ENCODE assay signal across 1 cellular context in the genomic region with DNA sequence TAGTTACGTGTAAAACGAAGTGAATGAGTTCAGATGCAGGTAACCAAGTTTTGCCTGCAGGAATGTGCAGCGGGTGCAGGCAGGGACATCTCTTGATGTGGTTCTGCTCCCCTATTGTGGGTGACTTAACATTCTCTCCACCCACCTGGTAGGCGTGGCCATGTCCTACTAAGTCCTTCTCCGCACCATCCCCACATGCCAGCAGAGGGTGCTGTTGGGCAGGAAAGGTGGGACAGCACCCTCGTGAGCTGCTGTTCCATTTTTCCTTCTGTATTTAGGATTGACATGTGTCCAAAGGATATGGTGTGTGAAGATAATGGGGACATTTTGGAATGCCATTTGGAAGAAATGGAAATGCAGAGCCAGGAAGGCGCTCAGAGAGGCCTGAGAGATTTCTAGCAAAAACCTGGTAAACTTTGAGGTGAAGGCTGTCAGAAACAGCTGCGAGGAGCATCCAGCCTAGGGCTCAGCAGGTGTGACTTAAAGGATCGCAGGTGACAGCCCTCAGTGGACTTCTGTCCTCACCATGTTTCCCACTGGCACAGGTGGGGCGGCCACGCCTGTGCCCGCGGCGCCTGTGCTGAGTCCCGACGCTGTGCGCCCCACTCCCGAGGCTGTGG.
TF ChIP-seq lines count a peak whose summit lies in the region.

No MANE protein-coding gene starts in this region.

TF ChIP-seq in HepG2, 621 proteins besides CTCF, POLR2A, EP300 and RAD21 (continued from another document):
- TF ChIP-seq, protein P1, sequence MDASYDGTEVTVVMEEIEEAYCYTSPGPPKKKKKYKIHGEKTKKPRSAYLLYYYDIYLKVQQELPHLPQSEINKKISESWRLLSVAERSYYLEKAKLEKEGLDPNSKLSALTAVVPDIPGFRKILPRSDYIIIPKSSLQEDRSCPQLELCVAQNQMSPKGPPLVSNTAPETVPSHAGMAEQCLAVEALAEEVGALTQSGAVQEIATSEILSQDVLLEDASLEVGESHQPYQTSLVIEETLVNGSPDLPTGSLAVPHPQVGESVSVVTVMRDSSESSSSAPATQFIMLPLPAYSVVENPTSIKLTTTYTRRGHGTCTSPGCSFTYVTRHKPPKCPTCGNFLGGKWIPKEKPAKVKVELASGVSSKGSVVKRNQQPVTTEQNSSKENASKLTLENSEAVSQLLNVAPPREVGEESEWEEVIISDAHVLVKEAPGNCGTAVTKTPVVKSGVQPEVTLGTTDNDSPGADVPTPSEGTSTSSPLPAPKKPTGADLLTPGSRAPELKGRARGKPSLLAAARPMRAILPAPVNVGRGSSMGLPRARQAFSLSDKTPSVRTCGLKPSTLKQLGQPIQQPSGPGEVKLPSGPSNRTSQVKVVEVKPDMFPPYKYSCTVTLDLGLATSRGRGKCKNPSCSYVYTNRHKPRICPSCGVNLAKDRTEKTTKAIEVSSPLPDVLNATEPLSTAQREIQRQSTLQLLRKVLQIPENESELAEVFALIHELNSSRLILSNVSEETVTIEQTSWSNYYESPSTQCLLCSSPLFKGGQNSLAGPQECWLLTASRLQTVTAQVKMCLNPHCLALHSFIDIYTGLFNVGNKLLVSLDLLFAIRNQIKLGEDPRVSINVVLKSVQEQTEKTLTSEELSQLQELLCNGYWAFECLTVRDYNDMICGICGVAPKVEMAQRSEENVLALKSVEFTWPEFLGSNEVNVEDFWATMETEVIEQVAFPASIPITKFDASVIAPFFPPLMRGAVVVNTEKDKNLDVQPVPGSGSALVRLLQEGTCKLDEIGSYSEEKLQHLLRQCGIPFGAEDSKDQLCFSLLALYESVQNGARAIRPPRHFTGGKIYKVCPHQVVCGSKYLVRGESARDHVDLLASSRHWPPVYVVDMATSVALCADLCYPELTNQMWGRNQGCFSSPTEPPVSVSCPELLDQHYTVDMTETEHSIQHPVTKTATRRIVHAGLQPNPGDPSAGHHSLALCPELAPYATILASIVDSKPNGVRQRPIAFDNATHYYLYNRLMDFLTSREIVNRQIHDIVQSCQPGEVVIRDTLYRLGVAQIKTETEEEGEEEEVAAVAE (CRISPR knock-in tag; IDR thresholded peaks at IDR 0.05; ENCODE audit: borderline replicate concordance) = 0 out of 2 replicates have a peak, but pooled peaks have one; percentile 25
- TF ChIP-seq, protein P2, sequence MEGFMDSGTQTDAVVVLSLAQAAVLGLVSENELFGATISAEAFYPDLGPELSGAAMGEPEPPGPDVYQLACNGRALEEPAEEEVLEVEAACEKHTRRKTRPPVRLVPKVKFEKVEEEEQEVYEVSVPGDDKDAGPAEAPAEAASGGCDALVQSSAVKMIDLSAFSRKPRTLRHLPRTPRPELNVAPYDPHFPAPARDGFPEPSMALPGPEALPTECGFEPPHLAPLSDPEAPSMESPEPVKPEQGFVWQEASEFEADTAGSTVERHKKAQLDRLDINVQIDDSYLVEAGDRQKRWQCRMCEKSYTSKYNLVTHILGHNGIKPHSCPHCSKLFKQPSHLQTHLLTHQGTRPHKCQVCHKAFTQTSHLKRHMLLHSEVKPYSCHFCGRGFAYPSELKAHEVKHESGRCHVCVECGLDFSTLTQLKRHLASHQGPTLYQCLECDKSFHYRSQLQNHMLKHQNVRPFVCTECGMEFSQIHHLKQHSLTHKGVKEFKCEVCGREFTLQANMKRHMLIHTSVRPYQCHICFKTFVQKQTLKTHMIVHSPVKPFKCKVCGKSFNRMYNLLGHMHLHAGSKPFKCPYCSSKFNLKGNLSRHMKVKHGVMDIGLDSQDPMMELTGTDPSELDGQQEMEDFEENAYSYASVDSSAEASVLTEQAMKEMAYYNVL (CRISPR knock-in tag; IDR thresholded peaks at IDR 0.05; ENCODE audit: borderline replicate concordance) = no peak
- TF ChIP-seq NR2F6 (IDR thresholded peaks at IDR 0.05) (no peak), NR2F6 (CRISPR knock-in tag; IDR thresholded peaks at IDR 0.05) (peak; percentile 57), NR2C2 (CRISPR knock-in tag; IDR thresholded peaks at IDR 0.05; ENCODE audit: borderline replicate concordance) (0 out of 2 replicates have a peak, but pooled peaks have one; percentile 13), CCDC6 (CRISPR knock-in tag; IDR thresholded peaks at IDR 0.05) (0 out of 2 replicates have a peak, but pooled peaks have one; percentile 66), KAT8 (CRISPR knock-in tag; IDR thresholded peaks at IDR 0.05) (peak; percentile 36; the same call in 1 of the 2 replicates), YY1 (IDR thresholded peaks at IDR 0.05; ENCODE audit: insufficient read depth, insufficient replicate concordance, low read depth, low read length) (peak; percentile 39), ZNF331 (CRISPR knock-in tag; IDR thresholded peaks at IDR 0.05) (peak; percentile 75), PHB2 (IDR thresholded peaks at IDR 0.05; ENCODE audit: partially characterized antibody) (no peak), ZNF572 (CRISPR knock-in tag; IDR thresholded peaks at IDR 0.05) (no peak), KLF9 (CRISPR knock-in tag; IDR thresholded peaks at IDR 0.05; ENCODE audit: low read depth) (peak; percentile 67; the same call in 1 of the 2 replicates), ISL2 (CRISPR knock-in tag; IDR thresholded peaks at IDR 0.05) (0 out of 2 replicates have a peak, but pooled peaks have one; percentile 41), HNRNPH1 (optimal IDR thresholded peaks at IDR 0.05; ENCODE audit: low read depth, low read length) (no peak), RXRA (CRISPR knock-in tag; IDR thresholded peaks at IDR 0.05) (peak; percentile 58; the same call in 1 of the 2 replicates), ZNF230 (CRISPR knock-in tag; IDR thresholded peaks at IDR 0.05) (peak; percentile 52; the same call in 1 of the 2 replicates), NFYB (CRISPR knock-in tag; IDR thresholded peaks at IDR 0.05) (no peak), LCORL (IDR thresholded peaks at IDR 0.05) (no peak), LCORL (CRISPR knock-in tag; IDR thresholded peaks at IDR 0.05) (peak; percentile 55; the same call in 1 of the 2 replicates), SOX5 (CRISPR knock-in tag; IDR thresholded peaks at IDR 0.05; ENCODE audit: borderline replicate concordance) (peak; percentile 56; the same call in 1 of the 2 replicates), HNF4A (CRISPR knock-in tag; IDR thresholded peaks at IDR 0.05) (0 out of 2 replicates have a peak, but pooled peaks have one; percentile 15), FOXA3 (CRISPR knock-in tag; IDR thresholded peaks at IDR 0.05) (peak; percentile 66), IRF2 (CRISPR knock-in tag; IDR thresholded peaks at IDR 0.05) (peak; percentile 73), MED1 (CRISPR knock-in tag; IDR thresholded peaks at IDR 0.05) (peak; percentile 55), MYC (CRISPR knock-in tag; IDR thresholded peaks at IDR 0.05; ENCODE audit: borderline replicate concordance) (peak; percentile 64; the same call in 1 of the 2 replicates), MIER2 (CRISPR knock-in tag; IDR thresholded peaks at IDR 0.05) (peak; percentile 69; the same call in 1 of the 2 replicates), HMG20A (CRISPR knock-in tag; IDR thresholded peaks at IDR 0.05; ENCODE audit: borderline replicate concordance) (no peak; the same call in 1 of the 2 replicates), ZNF24 (IDR thresholded peaks at IDR 0.05) (0 out of 2 replicates have a peak, but pooled peaks have one; percentile 15), ZNF350 (CRISPR knock-in tag; IDR thresholded peaks at IDR 0.05; ENCODE audit: borderline replicate concordance, low read depth) (peak; percentile 37; the same call in 1 of the 2 replicates), KMT2B (CRISPR knock-in tag; IDR thresholded peaks at IDR 0.05) (0 out of 2 replicates have a peak, but pooled peaks have one; percentile 29), KDM4B (CRISPR knock-in tag; IDR thresholded peaks at IDR 0.05) (0 out of 2 replicates have a peak, but pooled peaks have one; percentile 31), MXI1 (IDR thresholded peaks at IDR 0.05; ENCODE audit: borderline replicate concordance, low read depth, low read length) (peak; percentile 81; the same call in 1 of the 3 replicates), ZNF274 (CRISPR knock-in tag; IDR thresholded peaks at IDR 0.05) (0 out of 2 replicates have a peak, but pooled peaks have one; percentile 25), PAX8 (CRISPR knock-in tag; IDR thresholded peaks at IDR 0.05; ENCODE audit: borderline replicate concordance) (peak; percentile 8; the same call in 1 of the 2 replicates), FOXK1 (CRISPR knock-in tag; IDR thresholded peaks at IDR 0.05; ENCODE audit: borderline replicate concordance, low read depth) (peak; percentile 46; the same call in 1 of the 2 replicates)
- TF ChIP-seq, protein P3, sequence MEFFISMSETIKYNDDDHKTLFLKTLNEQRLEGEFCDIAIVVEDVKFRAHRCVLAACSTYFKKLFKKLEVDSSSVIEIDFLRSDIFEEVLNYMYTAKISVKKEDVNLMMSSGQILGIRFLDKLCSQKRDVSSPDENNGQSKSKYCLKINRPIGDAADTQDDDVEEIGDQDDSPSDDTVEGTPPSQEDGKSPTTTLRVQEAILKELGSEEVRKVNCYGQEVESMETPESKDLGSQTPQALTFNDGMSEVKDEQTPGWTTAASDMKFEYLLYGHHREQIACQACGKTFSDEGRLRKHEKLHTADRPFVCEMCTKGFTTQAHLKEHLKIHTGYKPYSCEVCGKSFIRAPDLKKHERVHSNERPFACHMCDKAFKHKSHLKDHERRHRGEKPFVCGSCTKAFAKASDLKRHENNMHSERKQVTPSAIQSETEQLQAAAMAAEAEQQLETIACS (CRISPR knock-in tag; IDR thresholded peaks at IDR 0.05) = no peak
- TF ChIP-seq, protein P4, sequence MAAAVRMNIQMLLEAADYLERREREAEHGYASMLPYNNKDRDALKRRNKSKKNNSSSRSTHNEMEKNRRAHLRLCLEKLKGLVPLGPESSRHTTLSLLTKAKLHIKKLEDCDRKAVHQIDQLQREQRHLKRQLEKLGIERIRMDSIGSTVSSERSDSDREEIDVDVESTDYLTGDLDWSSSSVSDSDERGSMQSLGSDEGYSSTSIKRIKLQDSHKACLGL (CRISPR knock-in tag; IDR thresholded peaks at IDR 0.05) = peak; percentile 10; the same call in 1 of the 2 replicates
- TF ChIP-seq, protein P5, sequence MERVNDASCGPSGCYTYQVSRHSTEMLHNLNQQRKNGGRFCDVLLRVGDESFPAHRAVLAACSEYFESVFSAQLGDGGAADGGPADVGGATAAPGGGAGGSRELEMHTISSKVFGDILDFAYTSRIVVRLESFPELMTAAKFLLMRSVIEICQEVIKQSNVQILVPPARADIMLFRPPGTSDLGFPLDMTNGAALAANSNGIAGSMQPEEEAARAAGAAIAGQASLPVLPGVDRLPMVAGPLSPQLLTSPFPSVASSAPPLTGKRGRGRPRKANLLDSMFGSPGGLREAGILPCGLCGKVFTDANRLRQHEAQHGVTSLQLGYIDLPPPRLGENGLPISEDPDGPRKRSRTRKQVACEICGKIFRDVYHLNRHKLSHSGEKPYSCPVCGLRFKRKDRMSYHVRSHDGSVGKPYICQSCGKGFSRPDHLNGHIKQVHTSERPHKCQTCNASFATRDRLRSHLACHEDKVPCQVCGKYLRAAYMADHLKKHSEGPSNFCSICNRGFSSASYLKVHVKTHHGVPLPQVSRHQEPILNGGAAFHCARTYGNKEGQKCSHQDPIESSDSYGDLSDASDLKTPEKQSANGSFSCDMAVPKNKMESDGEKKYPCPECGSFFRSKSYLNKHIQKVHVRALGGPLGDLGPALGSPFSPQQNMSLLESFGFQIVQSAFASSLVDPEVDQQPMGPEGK (CRISPR knock-in tag; IDR thresholded peaks at IDR 0.05) = peak; percentile 39; the same call in 1 of the 2 replicates
- TF ChIP-seq, protein P6, sequence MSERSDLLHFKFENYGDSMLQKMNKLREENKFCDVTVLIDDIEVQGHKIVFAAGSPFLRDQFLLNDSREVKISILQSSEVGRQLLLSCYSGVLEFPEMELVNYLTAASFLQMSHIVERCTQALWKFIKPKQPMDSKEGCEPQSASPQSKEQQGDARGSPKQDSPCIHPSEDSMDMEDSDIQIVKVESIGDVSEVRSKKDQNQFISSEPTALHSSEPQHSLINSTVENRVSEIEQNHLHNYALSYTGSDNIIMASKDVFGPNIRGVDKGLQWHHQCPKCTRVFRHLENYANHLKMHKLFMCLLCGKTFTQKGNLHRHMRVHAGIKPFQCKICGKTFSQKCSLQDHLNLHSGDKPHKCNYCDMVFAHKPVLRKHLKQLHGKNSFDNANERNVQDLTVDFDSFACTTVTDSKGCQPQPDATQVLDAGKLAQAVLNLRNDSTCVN (CRISPR knock-in tag; IDR thresholded peaks at IDR 0.05; ENCODE audit: borderline replicate concordance) = peak; percentile 45; the same call in 1 of the 2 replicates
- TF ChIP-seq, protein P7, sequence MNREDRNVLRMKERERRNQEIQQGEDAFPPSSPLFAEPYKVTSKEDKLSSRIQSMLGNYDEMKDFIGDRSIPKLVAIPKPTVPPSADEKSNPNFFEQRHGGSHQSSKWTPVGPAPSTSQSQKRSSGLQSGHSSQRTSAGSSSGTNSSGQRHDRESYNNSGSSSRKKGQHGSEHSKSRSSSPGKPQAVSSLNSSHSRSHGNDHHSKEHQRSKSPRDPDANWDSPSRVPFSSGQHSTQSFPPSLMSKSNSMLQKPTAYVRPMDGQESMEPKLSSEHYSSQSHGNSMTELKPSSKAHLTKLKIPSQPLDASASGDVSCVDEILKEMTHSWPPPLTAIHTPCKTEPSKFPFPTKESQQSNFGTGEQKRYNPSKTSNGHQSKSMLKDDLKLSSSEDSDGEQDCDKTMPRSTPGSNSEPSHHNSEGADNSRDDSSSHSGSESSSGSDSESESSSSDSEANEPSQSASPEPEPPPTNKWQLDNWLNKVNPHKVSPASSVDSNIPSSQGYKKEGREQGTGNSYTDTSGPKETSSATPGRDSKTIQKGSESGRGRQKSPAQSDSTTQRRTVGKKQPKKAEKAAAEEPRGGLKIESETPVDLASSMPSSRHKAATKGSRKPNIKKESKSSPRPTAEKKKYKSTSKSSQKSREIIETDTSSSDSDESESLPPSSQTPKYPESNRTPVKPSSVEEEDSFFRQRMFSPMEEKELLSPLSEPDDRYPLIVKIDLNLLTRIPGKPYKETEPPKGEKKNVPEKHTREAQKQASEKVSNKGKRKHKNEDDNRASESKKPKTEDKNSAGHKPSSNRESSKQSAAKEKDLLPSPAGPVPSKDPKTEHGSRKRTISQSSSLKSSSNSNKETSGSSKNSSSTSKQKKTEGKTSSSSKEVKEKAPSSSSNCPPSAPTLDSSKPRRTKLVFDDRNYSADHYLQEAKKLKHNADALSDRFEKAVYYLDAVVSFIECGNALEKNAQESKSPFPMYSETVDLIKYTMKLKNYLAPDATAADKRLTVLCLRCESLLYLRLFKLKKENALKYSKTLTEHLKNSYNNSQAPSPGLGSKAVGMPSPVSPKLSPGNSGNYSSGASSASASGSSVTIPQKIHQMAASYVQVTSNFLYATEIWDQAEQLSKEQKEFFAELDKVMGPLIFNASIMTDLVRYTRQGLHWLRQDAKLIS (CRISPR knock-in tag; IDR thresholded peaks at IDR 0.05) = no peak
- TF ChIP-seq, protein P8, sequence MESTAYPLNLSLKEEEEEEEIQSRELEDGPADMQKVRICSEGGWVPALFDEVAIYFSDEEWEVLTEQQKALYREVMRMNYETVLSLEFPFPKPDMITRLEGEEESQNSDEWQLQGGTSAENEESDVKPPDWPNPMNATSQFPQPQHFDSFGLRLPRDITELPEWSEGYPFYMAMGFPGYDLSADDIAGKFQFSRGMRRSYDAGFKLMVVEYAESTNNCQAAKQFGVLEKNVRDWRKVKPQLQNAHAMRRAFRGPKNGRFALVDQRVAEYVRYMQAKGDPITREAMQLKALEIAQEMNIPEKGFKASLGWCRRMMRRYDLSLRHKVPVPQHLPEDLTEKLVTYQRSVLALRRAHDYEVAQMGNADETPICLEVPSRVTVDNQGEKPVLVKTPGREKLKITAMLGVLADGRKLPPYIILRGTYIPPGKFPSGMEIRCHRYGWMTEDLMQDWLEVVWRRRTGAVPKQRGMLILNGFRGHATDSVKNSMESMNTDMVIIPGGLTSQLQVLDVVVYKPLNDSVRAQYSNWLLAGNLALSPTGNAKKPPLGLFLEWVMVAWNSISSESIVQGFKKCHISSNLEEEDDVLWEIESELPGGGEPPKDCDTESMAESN (CRISPR knock-in tag; conservative IDR thresholded peaks at IDR 0.05) = peak; percentile 37; the same call in 1 of the 2 replicates
